Comparison of ENCODE assay signal across 30 cellular contexts in genomic region chr2:172743898-172744297, GRCh38. TPM values are rescaled to one million over a fixed set of nuclear protein-coding genes. Genes with fewer than 3 reads are reported as not detected.
"Had no signal": no experiment of that assay in that cellular context is flagged by ENCODE, and none has a peak within 500 bp of the region (broad histone marks: within the 10 kb centered on the region; RNA-seq: fewer than 3 reads in every experiment).

No MANE protein-coding gene starts in this region.

- H3K36me3 ChIP-seq: ascending aorta, breast epithelium, cardiac muscle cell, esophagus muscularis mucosa, gastrocnemius medialis, heart left ventricle had no signal

- H3K4me1 ChIP-seq: ascending aorta, breast epithelium, esophagus muscularis mucosa, foreskin keratinocyte, gastrocnemius medialis, heart left ventricle had no signal

- H3K4me3 ChIP-seq: ascending aorta, breast epithelium, cardiac muscle cell, coronary artery, dorsolateral prefrontal cortex, esophagus muscularis mucosa, gastrocnemius medialis, heart left ventricle had no signal

- H3K27ac ChIP-seq: ascending aorta, breast epithelium, cardiac muscle cell, coronary artery, esophagus muscularis mucosa, foreskin keratinocyte, gastrocnemius medialis, heart left ventricle had no signal

- H3K27me3 ChIP-seq: ascending aorta, breast epithelium, cardiac muscle cell, dorsolateral prefrontal cortex, esophagus muscularis mucosa, foreskin keratinocyte, heart left ventricle had no signal

- DNase-seq: activated CD4-positive, alpha-beta memory T cell treated with anti-CD3 and anti-CD28 coated beads for 36 hours; activated CD4-positive, alpha-beta T cell treated with anti-CD3 and anti-CD28 coated beads for 36 hours; activated CD4-positive, alpha-beta T cell treated with anti-CD3 and anti-CD28 coated beads, Interleukin-2, amount 10 ng/mL, durations not matched to agents 24 days and 14 days; activated CD4-positive, CD25-positive, alpha-beta regulatory T cell; activated CD4-positive, CD25-positive, alpha-beta regulatory T cell treated with anti-CD3 and anti-CD28 coated beads, Interleukin-2, amount 50 U/mL, for 72 hours; activated CD8-positive, alpha-beta memory T cell treated with anti-CD3 and anti-CD28 coated beads, Interleukin-2, amount 10 ng/mL, durations not matched to agents 7 days and 5 days; activated CD8-positive, alpha-beta memory T cell treated with anti-CD3 and anti-CD28 coated beads, Interleukin-2, amount 50 U/mL, for 4 hours; activated CD8-positive, alpha-beta T cell treated with anti-CD3 and anti-CD28 coated beads, Interleukin-2, amount 10 ng/mL, durations not matched to agents 7 days and 5 days; activated effector memory CD4-positive, alpha-beta T cell treated with anti-CD3 and anti-CD28 coated beads, Interleukin-2, amount 50 U/mL, for 16 hours; activated naive CD4-positive, alpha-beta T cell treated with anti-CD3 and anti-CD28 coated beads, Interleukin-2, amount 10 ng/mL, durations not matched to agents 7 days and 5 days; activated naive CD8-positive, alpha-beta T cell treated with anti-CD3 and anti-CD28 coated beads, Interleukin-2, amount 10 ng/mL, durations not matched to agents 7 days and 5 days; activated T-cell treated with anti-CD3 and anti-CD28 coated beads, Interleukin-2, amount 50 U/mL, for 1 hour; activated T-cell treated with anti-CD3 and anti-CD28 coated beads, Interleukin-2, amount 50 U/mL, for 48 hours; dorsolateral prefrontal cortex; effector memory CD4-positive, alpha-beta T cell; endodermal cell; erythroblast; foreskin keratinocyte; gastrocnemius medialis; glutamatergic neuron; heart left ventricle; hypothalamus; T-helper 2 cell had no signal

- ATAC-seq: activated CD4-positive, alpha-beta T cell treated with anti-CD3 and anti-CD28 coated beads for 36 hours; activated CD8-positive, alpha-beta memory T cell treated with anti-CD3 and anti-CD28 coated beads, Interleukin-2, amount 10 ng/mL, durations not matched to agents 7 days and 5 days; activated CD8-positive, alpha-beta T cell treated with anti-CD3 and anti-CD28 coated beads, Interleukin-2, amount 10 ng/mL, durations not matched to agents 7 days and 5 days; activated naive CD4-positive, alpha-beta T cell treated with anti-CD3 and anti-CD28 coated beads, Interleukin-2, amount 50 U/mL, for 72 hours; foreskin keratinocyte; gastrocnemius medialis; heart left ventricle had no signal

- H3K9me3 ChIP-seq: gastrocnemius medialis had no signal

RNA-seq across cellular contexts. Expression of gene RAPGEF4, which starts 8.3 kb away (rescaled TPM):
- total RNA-seq: activated CD8-positive, alpha-beta memory T cell treated with anti-CD3 and anti-CD28 coated beads for 36 hours had no signal
